ENCODE assay signal across 16 cellular contexts in the genomic region with DNA sequence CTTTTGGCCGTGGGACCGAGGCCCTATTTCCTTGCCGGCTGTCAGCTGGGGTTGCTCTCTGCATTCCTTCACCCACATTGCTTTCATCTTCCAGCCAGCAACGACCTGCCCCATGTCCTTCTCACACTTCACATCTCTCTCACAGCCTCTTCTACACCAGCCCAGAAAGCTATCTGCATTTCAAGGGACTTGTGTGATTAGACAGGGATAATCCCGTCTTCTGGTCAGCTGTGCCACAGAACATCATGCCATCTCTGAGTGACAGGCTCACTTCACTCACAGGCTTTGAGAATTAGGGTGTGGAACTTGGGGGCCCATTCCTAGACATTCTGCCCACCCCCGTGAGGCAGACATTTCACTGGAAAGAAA. TPM values are rescaled to one million over a fixed set of nuclear protein-coding genes. Genes with fewer than 3 reads are reported as not detected.
DNase-seq lines count a peak whose midpoint lies in the region; ATAC-seq, FAIRE-seq and TF ChIP-seq lines count a peak whose summit lies in the region.
"Had no signal": no experiment of that assay in that cellular context is flagged by ENCODE, and none has a peak within 500 bp of the region (broad histone marks: within the 10 kb centered on the region; RNA-seq: fewer than 3 reads in every experiment).

No MANE protein-coding gene starts in this region.

- peak overlapping the region; percentile 23 for H3K4me2 ChIP-seq in GM12878 (ENCODE audit: control insufficient read depth, insufficient read depth)

- DNase-seq in stimulated activated naive CD8-positive, alpha-beta T cell treated with anti-CD3 and anti-CD28 coated beads, Interleukin-15, Interleukin-2, amounts not matched to agents 100 U/mL and 50 U/mL, for 24 hours: no peak
- no peak for DNase-seq in GM12878 (ENCODE audit: low read depth, low spot score)
- no peak for DNase-seq in naive thymus-derived CD4-positive, alpha-beta T cell
- no peak for DNase-seq in medulla oblongata (ENCODE audit: extremely low spot score)
- no peak for DNase-seq in NK-92 treated with Interleukin-12 subunit alpha and Interleukin-12 subunit beta, amount 100 ng/mL, for 24 hours (lab: John Stamatoyannopoulos, UW)
- DNase-seq in GM19240 (ENCODE audit: insufficient read length, low spot score): no peak
- DNase-seq: H9; Kasumi-1; NCI-H2171; stimulated activated naive CD4-positive, alpha-beta T cell treated with Interleukin-2 at 50 U/mL for 16 hours had no signal

- no peaks in the 10 kb centered on the region for H3K79me2 ChIP-seq in GM12878 (ENCODE audit: control insufficient read depth, insufficient read depth, low read length)

- no TSS peak for BruUV-seq in GM12878 (replicated peaks; lab: Mats Ljungman, UMichigan)

- RAD21 ChIA-PET in GM12878 (lab: Charles Lee; ENCODE audit: unreplicated experiment): interaction anchor here (0.9 to 2.4 kb wide), 5 partner anchors 8 to 299 kb away, joined by 4 to 26 read pairs (median 7); a partner anchor contains a TSS

- POLR2A ChIA-PET in GM12878 (lab: Charles Lee): interaction anchor here (0.6 to 1.7 kb wide), 4 partner anchors 9 to 104 kb away, joined by 3 to 10 read pairs (median 4); partner anchors contain the start of gene RAB43
- POLR2A ChIA-PET in naive thymus-derived CD4-positive, alpha-beta T cell (lab: Charles Lee): interaction anchor here (0.6 to 12.0 kb wide), 16 partner anchors 9 to 299 kb away, joined by 3 to 236 read pairs (median 9); partner anchors contain the start of genes CFAP92, EFCC1 and RAB43

- peaks cover 42% of the 10 kb centered on the region for H3K4me1 Mint-ChIP-seq in stimulated activated naive CD8-positive, alpha-beta T cell treated with anti-CD3 and anti-CD28 coated beads, Interleukin-15, Interleukin-2, amounts not matched to agents 100 ng/mL and 50 ng/mL, for 24 hours (ENCODE audit: low read depth)
- H3K4me1 Mint-ChIP-seq in naive thymus-derived CD4-positive, alpha-beta T cell: peaks cover 31 to 67% (median 56%) of the 10 kb centered on the region in 7 donors

- in situ Hi-C loops in GM12878 (cut with MboI): no loop called here

- TF ChIP-seq POLR2A in GM12878 (IDR thresholded peaks at IDR 0.05; ENCODE audit: low read depth, low read length): no peak

- H3K36me3 Mint-ChIP-seq in stimulated activated naive CD8-positive, alpha-beta T cell treated with anti-CD3 and anti-CD28 coated beads, Interleukin-15, Interleukin-2, amounts not matched to agents 100 ng/mL and 50 ng/mL, for 24 hours (ENCODE audit: low read depth): no peaks in the 10 kb centered on the region
- H3K36me3 Mint-ChIP-seq in naive thymus-derived CD4-positive, alpha-beta T cell: peaks cover 0 to 3% (median 0%) of the 10 kb centered on the region in 5 donors

- H3K27ac ChIP-seq in GM12878 (ENCODE audit: control insufficient read depth, insufficient read depth): no peak overlapping the region
- H3K27ac ChIP-seq in naive thymus-derived CD4-positive, alpha-beta T cell (ENCODE audit: low read depth, low read length): peak overlapping the region; percentile 75
- H3K27ac ChIP-seq: C4-2B had no signal

- intact Hi-C loops in GM12878 (cut with micrococcal nuclease; ENCODE audit: unreplicated experiment): no loop called here
- intact Hi-C loops in naive thymus-derived CD4-positive, alpha-beta T cell (cut with micrococcal nuclease): loop anchor here in 1 of 2 donors (2.0 kb wide), 1 partner anchor 23 kb away; the partner anchor contains the start of gene CFAP92

- peaks cover 19% of the 10 kb centered on the region for H3K4me1 ChIP-seq in GM12878 (ENCODE audit: control insufficient read depth, insufficient read depth, low read length)
- H3K4me1 ChIP-seq in naive thymus-derived CD4-positive, alpha-beta T cell (ENCODE audit: control insufficient read depth in 2 of 2, insufficient read depth in 2 of 2, low read length in 2 of 2): peaks cover 26 to 33% of the 10 kb centered on the region in 2 donors

- FAIRE-seq in GM12878 (lab: Jason Lieb, UNC): no peak
- FAIRE-seq: endometrium had no signal

- H3K36me3 ChIP-seq in GM12878 (ENCODE audit: control insufficient read depth in 2 of 2, insufficient read depth in 2 of 2, low read length in 1 of 2): no peaks in the 10 kb centered on the region
- H3K36me3 ChIP-seq in naive thymus-derived CD4-positive, alpha-beta T cell (ENCODE audit: control insufficient read depth in 2 of 3, insufficient read depth in 3 of 3, low read length in 3 of 3): no peaks in the 10 kb centered on the region

- TF ChIP-seq CTCF in GM12878 (IDR thresholded peaks at IDR 0.05 in 2 of 3, conservative IDR thresholded peaks at IDR 0.05 in 1 of 3; ENCODE audit: control insufficient read depth in 2 of 3, extremely low read depth in 1 of 3, insufficient read depth in 1 of 3, low read depth in 3 of 3, low read length in 3 of 3): no peak

- peaks cover 0 to 4% of the 10 kb centered on the region in 2 experiments; a peak in 1 of 4 replicates for H3K27me3 ChIP-seq in GM12878 (replicated peaks in 1 of 2; ENCODE audit: control insufficient read depth in 2 of 2, insufficient read depth in 2 of 2, low read length in 1 of 2)
- H3K27me3 ChIP-seq in naive thymus-derived CD4-positive, alpha-beta T cell (ENCODE audit: control insufficient read depth in 2 of 2, insufficient read depth in 2 of 2, low read length in 2 of 2): no peaks in the 10 kb centered on the region

- peak overlapping the region; percentile 55 for H3K27ac Mint-ChIP-seq in stimulated activated naive CD8-positive, alpha-beta T cell treated with anti-CD3 and anti-CD28 coated beads, Interleukin-15, Interleukin-2, amounts not matched to agents 100 ng/mL and 50 ng/mL, for 24 hours
- peak overlapping the region; percentile 42 to 100 (median 97) for H3K27ac Mint-ChIP-seq in naive thymus-derived CD4-positive, alpha-beta T cell
- H3K27ac Mint-ChIP-seq: H9 had no signal

- 11% methylated on average over 6 of the region's 6 CpGs for WGBS in GM12878 (ENCODE audit: insufficient coverage, insufficient replicate concordance, low lambda C conversion rate, missing lambda C conversion rate)

- ATAC-seq in stimulated activated naive CD8-positive, alpha-beta T cell treated with anti-CD3 and anti-CD28 coated beads, Interleukin-15, Interleukin-2, amounts not matched to agents 100 U/mL and 50 U/mL, for 24 hours: no peak
- ATAC-seq in GM12878 (no peak), HG03442 (IDR thresholded peaks at IDR 0.05; ENCODE audit: unreplicated experiment) (no peak)
- ATAC-seq in naive thymus-derived CD4-positive, alpha-beta T cell: no peak
- ATAC-seq: Panc1 had no signal

- no peak for TF ChIP-seq RAD21 in GM12878 (IDR thresholded peaks at IDR 0.05; ENCODE audit: insufficient read depth, low read depth, low read length)

- H4K20me1 ChIP-seq in GM12878 (ENCODE audit: control insufficient read depth, insufficient read depth): no peaks in the 10 kb centered on the region

- CTCF ChIA-PET in GM12878 (lab: Yijun Ruan, JAX): interaction anchor here (1.6 to 4.0 kb wide), 5 partner anchors 9 to 47 kb away, joined by 6 to 39 read pairs (median 20); partner anchors contain the start of gene CFAP92
- CTCF ChIA-PET in naive thymus-derived CD4-positive, alpha-beta T cell (lab: Charles Lee): interaction anchor here (0.9 to 6.8 kb wide), 15 partner anchors 9 to 370 kb away, joined by 3 to 117 read pairs (median 6); partner anchors contain the start of genes CFAP92 and RAB43

- H3K4me3 ChIP-seq in GM12878: no peak overlapping the region
- no peak overlapping the region for H3K4me3 ChIP-seq in naive thymus-derived CD4-positive, alpha-beta T cell (ENCODE audit: low read length)

- SMC1A ChIA-PET in GM12878 (lab: Charles Lee; ENCODE audit: uncharacterized antibody, unreplicated experiment): interaction anchor here (0.7 to 2.8 kb wide), 5 partner anchors 9 to 228 kb away, joined by 3 to 22 read pairs (median 11); no protein-coding TSS in a partner anchor

- no peaks in the 10 kb centered on the region for H3K27me3 Mint-ChIP-seq in stimulated activated naive CD8-positive, alpha-beta T cell treated with anti-CD3 and anti-CD28 coated beads, Interleukin-15, Interleukin-2, amounts not matched to agents 100 ng/mL and 50 ng/mL, for 24 hours
- no peaks in the 10 kb centered on the region for H3K27me3 Mint-ChIP-seq in naive thymus-derived CD4-positive, alpha-beta T cell

- peak overlapping the region; percentile 67 for H2AFZ ChIP-seq in GM12878 (ENCODE audit: control insufficient read depth, low read depth, low read length)

- no peak overlapping the region for H3K9ac ChIP-seq in GM12878 (ENCODE audit: control insufficient read depth, insufficient read depth, low read length)

- no peaks in the 10 kb centered on the region for H3K9me3 ChIP-seq in GM12878 (replicated peaks; ENCODE audit: control insufficient read depth, insufficient read depth, low read length)
- H3K9me3 ChIP-seq in naive thymus-derived CD4-positive, alpha-beta T cell (ENCODE audit: control insufficient read depth in 2 of 3, low read length in 3 of 3): no peaks in the 10 kb centered on the region

- H3K9me3 Mint-ChIP-seq in stimulated activated naive CD8-positive, alpha-beta T cell treated with anti-CD3 and anti-CD28 coated beads, Interleukin-15, Interleukin-2, amounts not matched to agents 100 ng/mL and 50 ng/mL, for 24 hours: no peaks in the 10 kb centered on the region
- peaks cover 0 to 4% (median 0%) of the 10 kb centered on the region in 11 donors for H3K9me3 Mint-ChIP-seq in naive thymus-derived CD4-positive, alpha-beta T cell
- H3K9me3 Mint-ChIP-seq: H9, neural crest cell had no signal

- no peak overlapping the region for H3K4me3 Mint-ChIP-seq in stimulated activated naive CD8-positive, alpha-beta T cell treated with anti-CD3 and anti-CD28 coated beads, Interleukin-15, Interleukin-2, amounts not matched to agents 100 ng/mL and 50 ng/mL, for 24 hours
- H3K4me3 Mint-ChIP-seq in naive thymus-derived CD4-positive, alpha-beta T cell: peak overlapping the region in 9 of 10 donors; percentile 38 to 86 (median 63)
- H3K4me3 Mint-ChIP-seq: H9, neural crest cell had no signal

- no peak for TF ChIP-seq EP300 in GM12878 (IDR thresholded peaks at IDR 0.05; ENCODE audit: borderline replicate concordance in 1 of 2, control insufficient read depth in 1 of 2, low read depth in 2 of 2, low read length in 2 of 2)

RNA-seq across cellular contexts. Expression of gene EFCC1, which starts 16.4 kb away (rescaled TPM):
- total RNA-seq in GM12878 (2013; cell fraction: nucleolus; rRNA removed): not detected in 2 replicates
- not detected in 2 replicates for total RNA-seq in GM12878 (2014; rRNA removed)
- not detected in 2 replicates for total RNA-seq in GM12878 (2014; rRNA removed; fragmentation: Illumina TruSeq; extraction: Trizol)
- not detected in 2 replicates for total RNA-seq in GM12878 (2021)
- polyA plus RNA-seq in GM12878 (2011; ENCODE audit: low read depth): not detected
- not detected in 2 replicates for polyA plus RNA-seq in GM12878 (2011; rRNA removed)
- not detected in 2 replicates for polyA plus RNA-seq in GM12878 (2011; cell fraction: cytosol; rRNA removed)
- polyA plus RNA-seq in GM12878 (2011; cell fraction: nucleus; rRNA removed): not detected in 2 replicates
- not detected in 2 replicates for polyA plus RNA-seq in GM12878 (2012)
- polyA plus RNA-seq in GM12878 (2014; fragmentation: Illumina TruSeq; extraction: Trizol): not detected in 2 replicates
- polyA plus RNA-seq in GM12878 (2014; fragmentation: Nextera tagmentation; extraction: Ambion mirVana): not detected
- polyA plus RNA-seq in GM12878 (2014; rRNA removed): not detected in 2 replicates
- polyA plus RNA-seq in GM12878 (2016; fragmentation: Nextera tagmentation; extraction: Ambion mirVana): not detected
- not detected in 2 replicates for polyA minus RNA-seq in GM12878 (2011; rRNA and poly(A)+ RNA removed)
- polyA minus RNA-seq in GM12878 (2011; cell fraction: cytosol; rRNA and poly(A)+ RNA removed): not detected in 2 replicates
- polyA minus RNA-seq in GM12878 (2011; cell fraction: nucleus; rRNA and poly(A)+ RNA removed): not detected in 2 replicates
- under 1 TPM in 4 of 5 experiments, not detected in 1; 0.07 to 0.24 (median 0.18) TPM for total RNA-seq in naive thymus-derived CD4-positive, alpha-beta T cell
- under 1 TPM; 0.24 to 0.27 TPM for polyA plus RNA-seq in naive thymus-derived CD4-positive, alpha-beta T cell

RNA-seq across cellular contexts. Expression of gene CFAP92, which starts 23.6 kb away (rescaled TPM):
- total RNA-seq in GM12878 (2013; cell fraction: nucleolus; rRNA removed): 0.17 TPM in 1 of 2 replicates, not detected in the other
- total RNA-seq in GM12878 (2014; rRNA removed): not detected in 2 replicates
- total RNA-seq in GM12878 (2014; rRNA removed; fragmentation: Illumina TruSeq; extraction: Trizol): not detected in 2 replicates
- total RNA-seq in GM12878 (2021): not detected in 2 replicates
- not detected for polyA plus RNA-seq in GM12878 (2011; ENCODE audit: low read depth)
- 0.22 TPM in 1 of 2 replicates, not detected in the other for polyA plus RNA-seq in GM12878 (2011; rRNA removed)
- polyA plus RNA-seq in GM12878 (2011; cell fraction: cytosol; rRNA removed): not detected in 2 replicates
- not detected in 2 replicates for polyA plus RNA-seq in GM12878 (2011; cell fraction: nucleus; rRNA removed)
- not detected in 2 replicates for polyA plus RNA-seq in GM12878 (2012)
- not detected in 2 replicates for polyA plus RNA-seq in GM12878 (2014; fragmentation: Illumina TruSeq; extraction: Trizol)
- under 1 TPM in 1 of 2 experiments, not detected in 1; 0.05 TPM for polyA plus RNA-seq in GM12878 (2014; fragmentation: Nextera tagmentation; extraction: Ambion mirVana)
- polyA plus RNA-seq in GM12878 (2014; rRNA removed): not detected in 2 replicates
- under 1 TPM; 0.14 to 0.52 TPM for polyA plus RNA-seq in GM12878 (2016; fragmentation: Nextera tagmentation; extraction: Ambion mirVana)
- polyA minus RNA-seq in GM12878 (2011; rRNA and poly(A)+ RNA removed): 0.05 TPM in 1 of 2 replicates, not detected in the other
- polyA minus RNA-seq in GM12878 (2011; cell fraction: cytosol; rRNA and poly(A)+ RNA removed): not detected in 2 replicates
- polyA minus RNA-seq in GM12878 (2011; cell fraction: nucleus; rRNA and poly(A)+ RNA removed): not detected in 2 replicates
- 1 to 10 TPM in 2 of 5 experiments, under 1 TPM in 3; 0.10 to 1.4 (median 0.46) TPM for total RNA-seq in naive thymus-derived CD4-positive, alpha-beta T cell
- polyA plus RNA-seq in naive thymus-derived CD4-positive, alpha-beta T cell: under 1 TPM; 0.20 to 0.89 TPM

RNA-seq across cellular contexts. Expression of gene GP9, which starts 43.1 kb away (rescaled TPM):
- not detected in 2 replicates for total RNA-seq in GM12878 (2013; cell fraction: nucleolus; rRNA removed)
- total RNA-seq in GM12878 (2014; rRNA removed) (not detected in 2 replicates), GM12878 (2014; rRNA removed; fragmentation: Illumina TruSeq; extraction: Trizol) (not detected in 2 replicates), GM12878 (2021) (not detected in 2 replicates)
- not detected for polyA plus RNA-seq in GM12878 (2011; ENCODE audit: low read depth)
- polyA plus RNA-seq in GM12878 (2011; rRNA removed) (not detected in 2 replicates), GM12878 (2014; fragmentation: Illumina TruSeq; extraction: Trizol) (not detected in 2 replicates), GM12878 (2014; fragmentation: Nextera tagmentation; extraction: Ambion mirVana) (not detected), GM12878 (2014; rRNA removed) (0.15 TPM in 1 of 2 replicates, not detected in the other), GM12878 (2016; fragmentation: Nextera tagmentation; extraction: Ambion mirVana) (not detected)
- polyA plus RNA-seq in GM12878 (2011; cell fraction: cytosol; rRNA removed): not detected in 2 replicates
- polyA plus RNA-seq in GM12878 (2011; cell fraction: nucleus; rRNA removed): not detected in 2 replicates
- not detected in 2 replicates for polyA plus RNA-seq in GM12878 (2012)
- polyA minus RNA-seq in GM12878 (2011; rRNA and poly(A)+ RNA removed): not detected in 2 replicates
- polyA minus RNA-seq in GM12878 (2011; cell fraction: cytosol; rRNA and poly(A)+ RNA removed): not detected in 2 replicates
- polyA minus RNA-seq in GM12878 (2011; cell fraction: nucleus; rRNA and poly(A)+ RNA removed): not detected in 2 replicates
- 1 to 10 TPM in 1 of 5 experiments, not detected in 4; 2.5 TPM for total RNA-seq in naive thymus-derived CD4-positive, alpha-beta T cell
- polyA plus RNA-seq in naive thymus-derived CD4-positive, alpha-beta T cell: not detected
- total RNA-seq: H9, neural crest cell had no signal
